10 cellular contexts compared by ENCODE assay signal in genomic region chr11:102312656-102313055, GRCh38. TPM values are rescaled to one million over a fixed set of nuclear protein-coding genes. Genes with fewer than 3 reads are reported as not detected.
DNase-seq lines count a peak whose midpoint lies in the region; ATAC-seq and TF ChIP-seq lines count a peak whose summit lies in the region.
"Had no signal": no experiment of that assay in that cellular context is flagged by ENCODE, and none has a peak within 500 bp of the region (broad histone marks: within the 10 kb centered on the region; RNA-seq: fewer than 3 reads in every experiment).

No MANE protein-coding gene starts in this region.

- no peak for ATAC-seq in CD8-positive, alpha-beta T cell
- no peak for ATAC-seq in HG03442 (IDR thresholded peaks at IDR 0.05; ENCODE audit: unreplicated experiment)

- H3K4me3 Mint-ChIP-seq in CD8-positive, alpha-beta T cell, result peak overlapping the region; percentile 46

- POLR2A ChIA-PET in CD8-positive, alpha-beta T cell (lab: Charles Lee), result interaction anchor here (2.5 kb wide), 1 partner anchor 19 kb away, joined by 7 read pairs; no protein-coding TSS in a partner anchor

- CTCF ChIA-PET in CD8-positive, alpha-beta T cell (lab: Charles Lee), result interaction anchor here (17.7 kb wide), 1 partner anchor 19 kb away, joined by 384 read pairs; no protein-coding TSS in a partner anchor

- no peaks in the 10 kb centered on the region for H3K79me2 ChIP-seq in osteoblast (ENCODE audit: insufficient read depth, low read length)

- no peak for TF ChIP-seq CTCF in CD8-positive, alpha-beta T cell (IDR thresholded peaks at IDR 0.05)
- no peak for TF ChIP-seq CTCF in colonic mucosa (IDR thresholded peaks at IDR 0.05)
- TF ChIP-seq CTCF in osteoblast (IDR thresholded peaks at IDR 0.05; ENCODE audit: extremely low read depth, low read depth, low read length), result no peak

- H3K27ac ChIP-seq in CD8-positive, alpha-beta T cell (ENCODE audit: low read depth, low read length), result no peak overlapping the region
- H3K27ac ChIP-seq in colonic mucosa (peak overlapping the region; percentile 58), osteoblast (ENCODE audit: low read depth, low read length) (peak overlapping the region; percentile 56)
- H3K27ac ChIP-seq: cardiac muscle cell had no signal

- no peak overlapping the region for H3K4me3 ChIP-seq in CD8-positive, alpha-beta T cell (ENCODE audit: low read depth, low read length)
- no peak overlapping the region for H3K4me3 ChIP-seq in colonic mucosa
- H3K4me3 ChIP-seq in osteoblast (ENCODE audit: insufficient read depth, low read length), result peak overlapping the region; percentile 63
- H3K4me3 ChIP-seq: cardiac muscle cell had no signal

- H3K36me3 Mint-ChIP-seq in CD8-positive, alpha-beta T cell, result peaks cover 4% of the 10 kb centered on the region

- no peaks in the 10 kb centered on the region for H3K9me3 ChIP-seq in CD8-positive, alpha-beta T cell (ENCODE audit: low read length)
- H3K9me3 ChIP-seq in colonic mucosa (no peaks in the 10 kb centered on the region), osteoblast (ENCODE audit: low read depth, low read length) (no peaks in the 10 kb centered on the region)

- no peaks in the 10 kb centered on the region for H3K27me3 ChIP-seq in CD8-positive, alpha-beta T cell (ENCODE audit: insufficient read depth, low read length)
- H3K27me3 ChIP-seq in colonic mucosa, result no peaks in the 10 kb centered on the region
- no peaks in the 10 kb centered on the region for H3K27me3 ChIP-seq in osteoblast (ENCODE audit: insufficient read depth, low read length)

- H2AFZ ChIP-seq in osteoblast (ENCODE audit: low read length), result peak overlapping the region; percentile 88

- no peaks in the 10 kb centered on the region for H3K36me3 ChIP-seq in CD8-positive, alpha-beta T cell (ENCODE audit: insufficient read depth, low read length)
- no peaks in the 10 kb centered on the region for H3K36me3 ChIP-seq in colonic mucosa
- H3K36me3 ChIP-seq in osteoblast (ENCODE audit: insufficient read depth, low read length), result no peaks in the 10 kb centered on the region
- H3K36me3 ChIP-seq: cardiac muscle cell had no signal

- peaks cover 53% of the 10 kb centered on the region for H3K4me1 Mint-ChIP-seq in CD8-positive, alpha-beta T cell (ENCODE audit: low read depth)

- intact Hi-C loops in CD8-positive, alpha-beta T cell (cut with DNase I, micrococcal nuclease), result loop anchor here in 1 of 2 experiments (10.0 kb wide), 1 partner anchor 782 kb away; the partner anchor contains the start of gene DCUN1D5
- intact Hi-C loops in colonic mucosa (cut with DNase I), result no loop called here

- no peaks in the 10 kb centered on the region for H3K27me3 Mint-ChIP-seq in CD8-positive, alpha-beta T cell (ENCODE audit: low read depth)

- H3K9ac ChIP-seq in colonic mucosa (ENCODE audit: low read depth in 2 of 2, low read length in 2 of 2), result no peak overlapping the region

- H4K20me1 ChIP-seq in osteoblast (ENCODE audit: insufficient read depth, low read length), result no peaks in the 10 kb centered on the region

- H3K4me2 ChIP-seq in osteoblast (ENCODE audit: insufficient read depth, low read length), result peak overlapping the region; percentile 84

- no peaks in the 10 kb centered on the region for H3K9me3 Mint-ChIP-seq in CD8-positive, alpha-beta T cell

- H3K4me1 ChIP-seq in CD8-positive, alpha-beta T cell (ENCODE audit: insufficient read depth, low read length), result peaks cover 35% of the 10 kb centered on the region
- H3K4me1 ChIP-seq in colonic mucosa (peaks cover 9% of the 10 kb centered on the region), osteoblast (ENCODE audit: insufficient read depth, low read length) (peaks cover 8% of the 10 kb centered on the region)

- no peak for DNase-seq in CD8-positive, alpha-beta T cell
- DNase-seq in NCI-H774 (lab: John Stamatoyannopoulos, UW), result peak; percentile 44
- DNase-seq in colonic mucosa, result no peak
- no peak for DNase-seq in osteoblast (ENCODE audit: insufficient read length, low spot score, missing footprints)
- no peak for DNase-seq in pons (ENCODE audit: low spot score)
- no peak for DNase-seq in ureter (ENCODE audit: low spot score)
- DNase-seq in activated effector memory CD4-positive, alpha-beta T cell treated with Interleukin-2 at 50 U/mL for 16 hours, result no peak
- DNase-seq: NCI-H2107 had no signal

- peak overlapping the region; percentile 25 for H3K27ac Mint-ChIP-seq in CD8-positive, alpha-beta T cell

RNA-seq across cellular contexts. Expression of gene BIRC3, which starts 4.6 kb away (rescaled TPM):
- 10 to 100 TPM; 88.0 to 90.4 TPM for total RNA-seq in CD8-positive, alpha-beta T cell
- total RNA-seq in colonic mucosa, result 10 to 100 TPM; 14.8 to 66.3 TPM
- 1.2 and 1.8 TPM in 2 replicates for total RNA-seq in osteoblast
- total RNA-seq in ureter, result 15.5 TPM

RNA-seq across cellular contexts. Expression of gene BIRC2, which starts 34.4 kb away (rescaled TPM):
- total RNA-seq in CD8-positive, alpha-beta T cell, result 100 to 1,000 TPM; 161 to 178 TPM
- 10 to 100 TPM; 34.1 to 59.5 TPM for total RNA-seq in colonic mucosa
- total RNA-seq in osteoblast, result 74.6 and 76.0 TPM in 2 replicates
- 44.4 TPM for total RNA-seq in ureter
